8 cellular contexts compared by ENCODE assay signal in the genomic region with DNA sequence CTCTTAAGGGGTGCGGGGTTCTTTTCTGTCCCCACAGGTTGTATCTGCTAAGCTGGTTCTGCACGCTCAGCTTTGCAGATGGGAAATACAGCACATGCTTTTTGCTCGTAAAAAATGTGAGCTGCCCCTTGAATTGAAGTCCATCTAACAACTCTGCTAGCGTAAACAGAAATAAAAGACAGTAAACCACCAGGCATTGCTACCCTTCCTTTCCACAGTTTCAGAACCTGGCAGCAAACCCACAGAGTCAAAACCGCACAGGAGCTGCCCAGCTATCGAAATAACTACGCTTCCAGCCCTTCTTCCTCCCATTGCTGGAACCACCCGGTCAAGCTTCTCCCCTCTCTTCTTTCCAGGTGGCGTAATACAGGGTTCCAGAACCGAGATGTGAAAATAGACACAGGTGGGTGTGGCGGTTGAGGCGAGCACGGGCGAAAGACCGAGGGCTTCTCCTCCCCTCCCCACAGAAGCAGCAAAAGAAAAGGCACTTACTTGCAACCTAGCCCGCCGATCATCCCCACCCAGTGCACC. TPM values are rescaled to one million over a fixed set of nuclear protein-coding genes. Genes with fewer than 3 reads are reported as not detected.
A peak's percentile ranks its signal among the peaks of the same experiment; 100 is the strongest.
DNase-seq lines count a peak whose midpoint lies in the region; ATAC-seq and TF ChIP-seq lines count a peak whose summit lies in the region.

No MANE protein-coding gene starts in this region.

- no peaks in the 10 kb centered on the region for H3K79me2 ChIP-seq in hepatocyte

- H3K4me1 ChIP-seq in hepatocyte (ENCODE audit: insufficient read depth) (no peaks in the 10 kb centered on the region), skeletal muscle tissue (ENCODE audit: control insufficient read depth in 3 of 3, insufficient read depth in 3 of 3, low read length in 3 of 3) (peaks cover 7 to 9% (median 8%) of the 10 kb centered on the region in 3 donors)

- H3K36me3 ChIP-seq in hepatocyte (replicated peaks; ENCODE audit: insufficient read depth, low read depth) (no peaks in the 10 kb centered on the region), skeletal muscle tissue (ENCODE audit: control insufficient read depth in 3 of 3, insufficient read depth in 3 of 3, low read length in 3 of 3) (no peaks in the 10 kb centered on the region)

- WGBS in hepatocyte (ENCODE audit: low lambda C conversion rate, missing lambda C conversion rate) = 2% methylated on average over 17 of the region's 17 CpGs

- H3K27ac ChIP-seq in hepatocyte (peak overlapping the region; percentile 13), skeletal muscle tissue (ENCODE audit: low read depth, low read length) (no peak overlapping the region)

- no peaks in the 10 kb centered on the region for H4K20me1 ChIP-seq in hepatocyte (ENCODE audit: insufficient read depth, poor library complexity, severe bottlenecking)

- H3K4me2 ChIP-seq in hepatocyte = peak overlapping the region; percentile 90

- H3K9ac ChIP-seq in skeletal muscle tissue (ENCODE audit: low read depth in 1 of 3, low read length in 3 of 3) = peak overlapping the region; percentile 48 to 65 (median 62)

- peak in 2 of 3 experiments; percentile 16 to 55 for DNase-seq in NCI-H1417 (lab: John Stamatoyannopoulos, UW)
- DNase-seq in NCI-H1417 treated with DMSO at 0.1 percent for 48 hours (lab: John Stamatoyannopoulos, UW) = no peak
- DNase-seq in UCSD-AML1 (lab: John Stamatoyannopoulos, UW; ENCODE audit: unreplicated experiment) = peak; percentile 23
- DNase-seq in hepatocyte (ENCODE audit: low spot score) = peak; percentile 10
- DNase-seq in cortex of kidney (lab: John Stamatoyannopoulos, UW) = no peak
- no peak for DNase-seq in glomerular visceral epithelial cell (ENCODE audit: extremely low spot score)

- H3K4me3 ChIP-seq in hepatocyte = peak overlapping the region; percentile 36
- H3K4me3 ChIP-seq in skeletal muscle tissue (ENCODE audit: low read length in 3 of 3) = peak overlapping the region; percentile 67 to 81 (median 75)

- no peak for TF ChIP-seq CTCF in hepatocyte (IDR thresholded peaks at IDR 0.05; ENCODE audit: poor library complexity)

- no peaks in the 10 kb centered on the region for H3K9me3 ChIP-seq in hepatocyte (ENCODE audit: low read depth)
- H3K9me3 ChIP-seq in skeletal muscle tissue (ENCODE audit: control insufficient read depth in 3 of 3, low read length in 3 of 3) = no peaks in the 10 kb centered on the region

- H3K9me2 ChIP-seq in hepatocyte (replicated peaks; ENCODE audit: insufficient read depth) = no peaks in the 10 kb centered on the region

- peak overlapping the region; percentile 47 for H2AFZ ChIP-seq in hepatocyte

- H3K27me3 ChIP-seq in hepatocyte (peaks cover 4% of the 10 kb centered on the region), skeletal muscle tissue (ENCODE audit: control insufficient read depth in 3 of 3, insufficient read depth in 3 of 3, low read length in 3 of 3) (no peaks in the 10 kb centered on the region)

- peak; percentile 43 for ATAC-seq in HG02678 (IDR thresholded peaks at IDR 0.05; ENCODE audit: unreplicated experiment)

RNA-seq across cellular contexts. Expression of a gene that starts 0.5 kb away (rescaled TPM):
- total RNA-seq in hepatocyte = 9.0 and 11.7 TPM in 2 replicates
- polyA plus RNA-seq in hepatocyte = 4.1 and 5.1 TPM in 2 replicates
- 14.1 TPM for total RNA-seq in skeletal muscle tissue

Comparison
In these comparisons a context has a peak if more than half of its experiments do, and no peak if none do; other contexts are left out.
1. DNase-seq: peak in NCI-H1417 (2 of 3), UCSD-AML1 (single experiment) and hepatocyte (single experiment); none in NCI-H1417 treated with DMSO at 0.1 percent for 48 hours (single experiment), cortex of kidney (single experiment) and glomerular visceral epithelial cell (single experiment).